1 cellular context compared by ENCODE assay signal in the genomic region with DNA sequence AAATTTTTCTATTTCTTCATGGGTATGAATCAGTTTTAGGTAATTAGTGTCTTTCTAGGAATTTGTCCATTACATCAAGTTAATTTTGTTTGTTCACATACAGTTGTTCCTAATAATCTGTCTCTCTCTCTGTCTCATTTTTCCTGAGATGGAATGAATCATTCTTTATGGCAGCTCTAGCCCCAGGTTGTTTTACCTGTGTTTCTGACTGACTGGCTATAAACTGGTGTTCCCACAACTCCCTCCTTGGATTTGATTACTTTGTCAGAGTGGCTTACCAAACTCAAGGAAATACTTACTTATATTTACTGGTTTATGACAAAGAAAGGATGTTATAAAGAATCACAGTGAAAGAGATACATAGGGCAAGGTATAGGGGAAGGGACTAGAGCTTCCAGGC.
TF ChIP-seq lines count a peak whose summit lies in the region.

No MANE protein-coding gene starts in this region.

TF ChIP-seq in GM23338, 12 proteins besides CTCF, POLR2A, EP300 and RAD21 (continued from another document):
- TF ChIP-seq, protein P1, sequence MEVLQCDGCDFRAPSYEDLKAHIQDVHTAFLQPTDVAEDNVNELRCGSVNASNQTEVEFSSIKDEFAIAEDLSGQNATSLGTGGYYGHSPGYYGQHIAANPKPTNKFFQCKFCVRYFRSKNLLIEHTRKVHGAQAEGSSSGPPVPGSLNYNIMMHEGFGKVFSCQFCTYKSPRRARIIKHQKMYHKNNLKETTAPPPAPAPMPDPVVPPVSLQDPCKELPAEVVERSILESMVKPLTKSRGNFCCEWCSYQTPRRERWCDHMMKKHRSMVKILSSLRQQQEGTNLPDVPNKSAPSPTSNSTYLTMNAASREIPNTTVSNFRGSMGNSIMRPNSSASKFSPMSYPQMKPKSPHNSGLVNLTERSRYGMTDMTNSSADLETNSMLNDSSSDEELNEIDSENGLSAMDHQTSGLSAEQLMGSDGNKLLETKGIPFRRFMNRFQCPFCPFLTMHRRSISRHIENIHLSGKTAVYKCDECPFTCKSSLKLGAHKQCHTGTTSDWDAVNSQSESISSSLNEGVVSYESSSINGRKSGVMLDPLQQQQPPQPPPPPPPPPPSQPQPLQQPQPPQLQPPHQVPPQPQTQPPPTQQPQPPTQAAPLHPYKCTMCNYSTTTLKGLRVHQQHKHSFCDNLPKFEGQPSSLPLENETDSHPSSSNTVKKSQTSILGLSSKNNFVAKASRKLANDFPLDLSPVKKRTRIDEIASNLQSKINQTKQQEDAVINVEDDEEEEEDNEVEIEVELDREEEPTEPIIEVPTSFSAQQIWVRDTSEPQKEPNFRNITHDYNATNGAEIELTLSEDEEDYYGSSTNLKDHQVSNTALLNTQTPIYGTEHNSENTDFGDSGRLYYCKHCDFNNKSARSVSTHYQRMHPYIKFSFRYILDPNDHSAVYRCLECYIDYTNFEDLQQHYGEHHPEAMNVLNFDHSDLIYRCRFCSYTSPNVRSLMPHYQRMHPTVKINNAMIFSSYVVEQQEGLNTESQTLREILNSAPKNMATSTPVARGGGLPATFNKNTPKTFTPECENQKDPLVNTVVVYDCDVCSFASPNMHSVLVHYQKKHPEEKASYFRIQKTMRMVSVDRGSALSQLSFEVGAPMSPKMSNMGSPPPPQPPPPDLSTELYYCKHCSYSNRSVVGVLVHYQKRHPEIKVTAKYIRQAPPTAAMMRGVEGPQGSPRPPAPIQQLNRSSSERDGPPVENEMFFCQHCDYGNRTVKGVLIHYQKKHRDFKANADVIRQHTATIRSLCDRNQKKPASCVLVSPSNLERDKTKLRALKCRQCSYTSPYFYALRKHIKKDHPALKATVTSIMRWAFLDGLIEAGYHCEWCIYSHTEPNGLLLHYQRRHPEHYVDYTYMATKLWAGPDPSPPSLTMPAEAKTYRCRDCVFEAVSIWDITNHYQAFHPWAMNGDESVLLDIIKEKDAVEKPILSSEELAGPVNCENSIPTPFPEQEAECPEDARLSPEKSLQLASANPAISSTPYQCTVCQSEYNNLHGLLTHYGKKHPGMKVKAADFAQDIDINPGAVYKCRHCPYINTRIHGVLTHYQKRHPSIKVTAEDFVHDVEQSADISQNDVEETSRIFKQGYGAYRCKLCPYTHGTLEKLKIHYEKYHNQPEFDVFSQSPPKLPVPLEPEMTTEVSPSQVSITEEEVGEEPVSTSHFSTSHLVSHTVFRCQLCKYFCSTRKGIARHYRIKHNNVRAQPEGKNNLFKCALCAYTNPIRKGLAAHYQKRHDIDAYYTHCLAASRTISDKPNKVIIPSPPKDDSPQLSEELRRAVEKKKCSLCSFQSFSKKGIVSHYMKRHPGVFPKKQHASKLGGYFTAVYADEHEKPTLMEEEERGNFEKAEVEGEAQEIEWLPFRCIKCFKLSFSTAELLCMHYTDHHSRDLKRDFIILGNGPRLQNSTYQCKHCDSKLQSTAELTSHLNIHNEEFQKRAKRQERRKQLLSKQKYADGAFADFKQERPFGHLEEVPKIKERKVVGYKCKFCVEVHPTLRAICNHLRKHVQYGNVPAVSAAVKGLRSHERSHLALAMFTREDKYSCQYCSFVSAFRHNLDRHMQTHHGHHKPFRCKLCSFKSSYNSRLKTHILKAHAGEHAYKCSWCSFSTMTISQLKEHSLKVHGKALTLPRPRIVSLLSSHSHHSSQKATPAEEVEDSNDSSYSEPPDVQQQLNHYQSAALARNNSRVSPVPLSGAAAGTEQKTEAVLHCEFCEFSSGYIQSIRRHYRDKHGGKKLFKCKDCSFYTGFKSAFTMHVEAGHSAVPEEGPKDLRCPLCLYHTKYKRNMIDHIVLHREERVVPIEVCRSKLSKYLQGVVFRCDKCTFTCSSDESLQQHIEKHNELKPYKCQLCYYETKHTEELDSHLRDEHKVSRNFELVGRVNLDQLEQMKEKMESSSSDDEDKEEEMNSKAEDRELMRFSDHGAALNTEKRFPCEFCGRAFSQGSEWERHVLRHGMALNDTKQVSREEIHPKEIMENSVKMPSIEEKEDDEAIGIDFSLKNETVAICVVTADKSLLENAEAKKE (CRISPR knock-in tag; IDR thresholded peaks at IDR 0.05) = no peak
- TF ChIP-seq, protein P2, sequence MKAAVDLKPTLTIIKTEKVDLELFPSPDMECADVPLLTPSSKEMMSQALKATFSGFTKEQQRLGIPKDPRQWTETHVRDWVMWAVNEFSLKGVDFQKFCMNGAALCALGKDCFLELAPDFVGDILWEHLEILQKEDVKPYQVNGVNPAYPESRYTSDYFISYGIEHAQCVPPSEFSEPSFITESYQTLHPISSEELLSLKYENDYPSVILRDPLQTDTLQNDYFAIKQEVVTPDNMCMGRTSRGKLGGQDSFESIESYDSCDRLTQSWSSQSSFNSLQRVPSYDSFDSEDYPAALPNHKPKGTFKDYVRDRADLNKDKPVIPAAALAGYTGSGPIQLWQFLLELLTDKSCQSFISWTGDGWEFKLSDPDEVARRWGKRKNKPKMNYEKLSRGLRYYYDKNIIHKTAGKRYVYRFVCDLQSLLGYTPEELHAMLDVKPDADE (IDR thresholded peaks at IDR 0.05) = no peak
- TF ChIP-seq CREB1 (CRISPR knock-in tag; IDR thresholded peaks at IDR 0.05; ENCODE audit: low read depth) (no peak), EZH2 (IDR thresholded peaks at IDR 0.05; ENCODE audit: low read depth, unreplicated experiment) (no peak), ZNF114 (CRISPR knock-in tag; IDR thresholded peaks at IDR 0.05) (no peak), NANOG (IDR thresholded peaks at IDR 0.05; ENCODE audit: borderline replicate concordance) (no peak), JUNB (IDR thresholded peaks at IDR 0.05; ENCODE audit: unreplicated experiment) (no peak)
